In the genomic region with DNA sequence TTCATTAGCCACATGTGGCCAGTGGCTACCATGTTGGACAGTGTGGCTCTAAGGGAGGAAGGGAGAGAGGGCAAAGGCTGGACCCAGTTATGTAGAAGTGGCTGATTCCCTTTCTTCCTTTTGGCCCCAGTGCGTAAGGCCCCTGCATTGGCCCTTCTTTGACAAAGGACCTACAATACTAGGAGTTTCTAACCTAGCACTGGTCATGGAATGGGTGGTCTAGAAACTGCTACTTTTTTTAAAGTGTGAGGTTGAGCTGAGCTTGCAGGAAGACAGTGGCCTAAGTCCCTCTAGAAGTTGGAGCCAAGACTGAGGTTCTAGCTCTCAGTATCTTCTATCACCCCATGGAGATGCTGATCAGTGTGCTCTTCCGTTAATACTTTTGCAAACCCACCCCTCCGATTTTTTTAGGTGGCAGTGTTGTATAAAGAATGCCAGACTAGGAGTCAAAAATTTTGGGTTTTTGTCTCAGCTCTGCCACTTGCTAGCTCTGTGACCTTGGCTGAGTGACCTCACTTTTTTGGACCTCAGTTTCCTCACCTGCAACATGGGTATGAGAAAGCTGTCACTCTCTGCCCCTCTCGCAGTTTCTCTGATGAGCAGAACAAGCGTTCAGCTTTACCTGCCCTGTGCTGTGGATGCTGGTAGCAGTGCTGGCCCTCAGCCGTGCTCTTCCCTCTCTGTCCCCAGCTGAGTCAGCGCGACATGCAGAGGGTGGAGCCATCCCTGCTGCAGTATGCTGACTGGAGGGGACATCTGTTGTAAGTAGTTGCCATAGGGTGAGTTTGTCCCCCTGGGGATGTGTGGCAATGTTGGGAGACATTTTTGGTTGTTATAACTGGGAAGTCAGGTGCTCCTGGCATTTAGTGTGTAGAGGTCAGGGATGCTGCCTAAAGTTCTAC, we compare ENCODE assay signal across 28 cellular contexts. TPM values are rescaled to one million over a fixed set of nuclear protein-coding genes. Genes with fewer than 3 reads are reported as not detected.
"Had no signal": no experiment of that assay in that cellular context is flagged by ENCODE, and none has a peak within 500 bp of the region (broad histone marks: within the 10 kb centered on the region; RNA-seq: fewer than 3 reads in every experiment).

No MANE protein-coding gene starts in this region.

- H3K9me3 ChIP-seq: colonic mucosa, psoas muscle, spleen, testis, tibial nerve had no signal

- H3K27me3 Mint-ChIP-seq: naive thymus-derived CD4-positive, alpha-beta T cell; stimulated activated memory B cell treated with anti-CD40 and anti-IgM and Interleukin-4, amounts not matched to agents 10 μg/mL and 1 μg/mL and 100 μg/mL, for 72 hours; stimulated activated naive CD8-positive, alpha-beta T cell treated with anti-CD3 and anti-CD28 coated beads, Interleukin-15, amount 100 ng/mL, for 72 hours had no signal

- FAIRE-seq: endothelial cell of umbilical vein had no signal

- H3K27me3 ChIP-seq: colonic mucosa, hepatocyte, spleen, testis, tibial nerve had no signal

- H3K79me2 ChIP-seq: hepatocyte had no signal

- H2AFZ ChIP-seq: hepatocyte had no signal

- ATAC-seq: naive thymus-derived CD4-positive, alpha-beta T cell; psoas muscle; sciatic nerve; stimulated activated memory B cell treated with anti-CD40 and anti-IgM and Interleukin-4, amounts not matched to agents 10 μg/mL and 1 μg/mL and 100 μg/mL, for 72 hours; stimulated activated naive CD8-positive, alpha-beta T cell treated with anti-CD3 and anti-CD28 coated beads, Interleukin-15, amount 100 ng/mL, for 72 hours had no signal

- H3K4me1 Mint-ChIP-seq: nephron progenitor cell; stimulated activated naive CD8-positive, alpha-beta T cell treated with anti-CD3 and anti-CD28 coated beads, Interleukin-15, amount 100 ng/mL, for 72 hours had no signal

- H3K27ac ChIP-seq: colonic mucosa, hepatocyte, psoas muscle, spleen, testis, tibial nerve had no signal

- H3K4me1 ChIP-seq: colonic mucosa, psoas muscle, spleen, testis had no signal

- H3K36me3 ChIP-seq: colonic mucosa had no signal

- H3K27ac Mint-ChIP-seq: nephron progenitor cell; stimulated activated memory B cell treated with anti-CD40 and anti-IgM and Interleukin-4, amounts not matched to agents 10 μg/mL and 1 μg/mL and 100 μg/mL, for 72 hours; stimulated activated naive CD8-positive, alpha-beta T cell treated with anti-CD3 and anti-CD28 coated beads, Interleukin-15, amount 100 ng/mL, for 72 hours had no signal

- DNase-seq: colonic mucosa; dermis blood vessel endothelial cell; foreskin melanocyte; head of caudate nucleus; kidney glomerular epithelial cell; naive thymus-derived CD4-positive, alpha-beta T cell; nephron progenitor cell; psoas muscle; retina; spleen; stimulated activated CD4-positive, alpha-beta T cell treated with anti-CD3 and anti-CD28 coated beads, Interleukin-15, amount 100 ng/mL, for 24 hours; stimulated activated CD4-positive, alpha-beta T cell treated with anti-CD3 and anti-CD28 coated beads, Interleukin-1b, Interleukin-23, amount 100 ng/mL, for 48 hours; stimulated activated CD4-positive, alpha-beta T cell treated with anti-CD3 and anti-CD28 coated beads, Interleukin-4, amount 100 ng/mL, for 24 hours; stimulated activated naive CD8-positive, alpha-beta T cell treated with anti-CD3 and anti-CD28 coated beads, Interleukin-15, amount 100 ng/mL, for 72 hours; testis had no signal

- H3K9me3 Mint-ChIP-seq: naive thymus-derived CD4-positive, alpha-beta T cell; nephron progenitor cell; stimulated activated memory B cell treated with anti-CD40 and anti-IgM and Interleukin-4, amounts not matched to agents 10 μg/mL and 1 μg/mL and 100 μg/mL, for 72 hours; stimulated activated naive CD8-positive, alpha-beta T cell treated with anti-CD3 and anti-CD28 coated beads, Interleukin-15, amount 100 ng/mL, for 72 hours had no signal

- H3K4me2 ChIP-seq: hepatocyte had no signal

- H3K4me3 ChIP-seq: colonic mucosa, hepatocyte, psoas muscle, spleen, testis, tibial nerve had no signal

- H3K4me3 Mint-ChIP-seq: naive thymus-derived CD4-positive, alpha-beta T cell; nephron progenitor cell; stimulated activated memory B cell treated with anti-CD40 and anti-IgM and Interleukin-4, amounts not matched to agents 10 μg/mL and 1 μg/mL and 100 μg/mL, for 72 hours; stimulated activated naive CD8-positive, alpha-beta T cell treated with anti-CD3 and anti-CD28 coated beads, Interleukin-15, amount 100 ng/mL, for 72 hours had no signal

RNA-seq across cellular contexts. Expression of a gene that starts 25.2 kb away (rescaled TPM):
- total RNA-seq: colonic mucosa; dermis blood vessel endothelial cell; endothelial cell of umbilical vein; hepatocyte; lung microvascular endothelial cell; mesenteric fat pad; naive thymus-derived CD4-positive, alpha-beta T cell; omental fat pad; psoas muscle; sciatic nerve; skeletal muscle tissue; subcutaneous adipose tissue; ureter had no signal
- polyA plus RNA-seq: endothelial cell of umbilical vein; esophagus; hepatocyte; liver; naive thymus-derived CD4-positive, alpha-beta T cell; spleen had no signal
